In genomic region chr11:72228229-72228843, GRCh38 we compare ENCODE assay signal across 13 cellular contexts. TPM values are rescaled to one million over a fixed set of nuclear protein-coding genes. Genes with fewer than 3 reads are reported as not detected.
DNase-seq lines count a peak whose midpoint lies in the region; ATAC-seq and TF ChIP-seq lines count a peak whose summit lies in the region.
"Had no signal": no experiment of that assay in that cellular context is flagged by ENCODE, and none has a peak within 500 bp of the region (broad histone marks: within the 10 kb centered on the region; RNA-seq: fewer than 3 reads in every experiment).

No MANE protein-coding gene starts in this region.

- H3K9ac ChIP-seq in SK-N-SH, result no peak overlapping the region
- no peak overlapping the region for H3K9ac ChIP-seq in skeletal muscle satellite cell (ENCODE audit: low read depth, low read length)

- ATAC-seq in SK-N-SH treated with all-trans-retinoic acid at 6 μM for 48 hours (no peak), gastroesophageal sphincter (no peak), HG03175 (IDR thresholded peaks at IDR 0.05; ENCODE audit: unreplicated experiment) (no peak)
- ATAC-seq: gastrocnemius medialis, left lung had no signal

- H3F3A ChIP-seq in SK-N-SH (replicated peaks; ENCODE audit: insufficient read depth), result peaks cover 9% of the 10 kb centered on the region

- no peak overlapping the region; the same call in 1 of the 2 replicates for H3K4me2 ChIP-seq in SK-N-SH
- H3K4me2 ChIP-seq in skeletal muscle satellite cell (ENCODE audit: low read length), result peak overlapping the region; percentile 19

- 90% methylated on average over 13 of the region's 16 CpGs for whole genome bisulfite sequencing in SK-N-SH (ENCODE audit: low lambda C conversion rate)
- WGBS in gastroesophageal sphincter (ENCODE audit: low coverage in 1 of 2), 2 donors, result 40 to 71% methylated on average over 1 to 9 of the region's 16 CpGs

- H3K4me1 ChIP-seq in SK-N-SH (ENCODE audit: control insufficient read depth in 1 of 2, insufficient read depth in 2 of 2, low read depth in 1 of 2, low read length in 1 of 2) (peaks cover 5 to 28% of the 10 kb centered on the region in 2 experiments; a peak in 3 of 4 replicates), SJCRH30 (peaks cover 21% of the 10 kb centered on the region), gastroesophageal sphincter (peaks cover 0 to 58% (median 16%) of the 10 kb centered on the region in 3 donors), skeletal muscle satellite cell (ENCODE audit: control insufficient read depth, insufficient read depth, low read length) (peaks cover 25% of the 10 kb centered on the region)

- no peak overlapping the region for H3K4me3 ChIP-seq in SK-N-SH (ENCODE audit: low read depth in 2 of 2, low read length in 1 of 2)
- H3K4me3 ChIP-seq in SJCRH30, result no peak overlapping the region
- H3K4me3 ChIP-seq in gastroesophageal sphincter, result no peak overlapping the region
- H3K4me3 ChIP-seq in skeletal muscle satellite cell (ENCODE audit: low read length), result no peak overlapping the region
- H3K4me3 ChIP-seq: gastrocnemius medialis, left lung had no signal

- H3K79me2 ChIP-seq in SK-N-SH (ENCODE audit: insufficient read depth), result peaks cover 60% of the 10 kb centered on the region

- H3K9me2 ChIP-seq in SK-N-SH, result no peaks in the 10 kb centered on the region

- DNase-seq in SK-N-SH, result no peak
- DNase-seq in SJCRH30, result no peak
- DNase-seq in putamen (ENCODE audit: low spot score), result no peak
- no peak for DNase-seq in activated naive CD4-positive, alpha-beta T cell treated with Interleukin-2 at 50 U/mL for 16 hours
- DNase-seq: AML-193, left lung had no signal

- CTCF ChIA-PET in SK-N-SH (lab: Yijun Ruan, JAX), result interaction anchor here (0.8 to 9.1 kb wide), 8 partner anchors 8 to 206 kb away, joined by 3 to 73 read pairs (median 6); partner anchors contain the start of gene CLPB

- no peak for TF ChIP-seq RAD21 in SK-N-SH (IDR thresholded peaks at IDR 0.05; ENCODE audit: low read length)

- TF ChIP-seq CTCF in SK-N-SH (IDR thresholded peaks at IDR 0.05) (0 out of 2 replicates have a peak, but pooled peaks have one; percentile 7), gastroesophageal sphincter (IDR thresholded peaks at IDR 0.05) (peak in 3 of 4 experiments; percentile 29 to 37 (median 33))

- H2AFZ ChIP-seq in SK-N-SH (ENCODE audit: low read depth), result no peak overlapping the region

- no peak for TF ChIP-seq POLR2A in gastroesophageal sphincter (IDR thresholded peaks at IDR 0.05)

- POLR2A ChIA-PET in SK-N-SH (lab: Yijun Ruan, JAX), result interaction anchor here (0.9 to 8.7 kb wide), 5 partner anchors 8 to 203 kb away, joined by 3 to 131 read pairs (median 4); no protein-coding TSS in a partner anchor

- no peak for TF ChIP-seq EP300 in SK-N-SH (IDR thresholded peaks at IDR 0.05; ENCODE audit: borderline replicate concordance in 1 of 2, low read depth in 1 of 2, low read length in 1 of 2)
- no peak for TF ChIP-seq EP300 in gastroesophageal sphincter (IDR thresholded peaks at IDR 0.05)

- H3K27me3 ChIP-seq in SK-N-SH (ENCODE audit: insufficient read depth) (no peaks in the 10 kb centered on the region), SJCRH30 (no peaks in the 10 kb centered on the region), gastroesophageal sphincter (no peaks in the 10 kb centered on the region), skeletal muscle satellite cell (ENCODE audit: control insufficient read depth, insufficient read depth, low read length) (no peaks in the 10 kb centered on the region)
- H3K27me3 ChIP-seq: gastrocnemius medialis, left lung had no signal

- H3K36me3 ChIP-seq in SK-N-SH (replicated peaks in 1 of 2; ENCODE audit: control insufficient read depth in 1 of 2, insufficient read depth in 2 of 2, low read length in 1 of 2) (peaks cover 57 to 66% of the 10 kb centered on the region in 2 experiments), SJCRH30 (peaks cover 55% of the 10 kb centered on the region), gastroesophageal sphincter (peaks cover 0 to 58% of the 10 kb centered on the region in 2 donors), skeletal muscle satellite cell (ENCODE audit: insufficient read depth, low read length) (peaks cover 65% of the 10 kb centered on the region)

- no peaks in the 10 kb centered on the region for H3K9me3 ChIP-seq in SK-N-SH
- H3K9me3 ChIP-seq in SJCRH30 (replicated peaks), result no peaks in the 10 kb centered on the region
- H3K9me3 ChIP-seq in gastroesophageal sphincter, result no peaks in the 10 kb centered on the region
- H3K9me3 ChIP-seq in skeletal muscle satellite cell (replicated peaks; ENCODE audit: low read length), result no peaks in the 10 kb centered on the region
- H3K9me3 ChIP-seq: gastrocnemius medialis, left lung had no signal

- peak overlapping the region in 1 of 2 experiments; percentile 43; a peak in 1 of 4 replicates for H3K27ac ChIP-seq in SK-N-SH (ENCODE audit: low read depth in 2 of 2, low read length in 1 of 2)
- H3K27ac ChIP-seq in SJCRH30, result peak overlapping the region; percentile 66
- H3K27ac ChIP-seq in gastroesophageal sphincter, result peak overlapping the region in 3 of 4 donors; percentile 11 to 54 (median 34)
- H3K27ac ChIP-seq: left lung had no signal

- H4K20me1 ChIP-seq in SK-N-SH (ENCODE audit: insufficient read depth), result peaks cover 49% of the 10 kb centered on the region

TF ChIP-seq in SK-N-SH, 30 proteins besides CTCF, POLR2A, EP300 and RAD21 (continues in another document):
- TF ChIP-seq MXI1 (IDR thresholded peaks at IDR 0.05; ENCODE audit: low read depth, low read length) (no peak), TAF1 (IDR thresholded peaks at IDR 0.05; ENCODE audit: borderline replicate concordance, low read depth, low read length) (no peak), GATA2 (CRISPR knock-in tag; IDR thresholded peaks at IDR 0.05) (no peak), FOXM1 (IDR thresholded peaks at IDR 0.05; ENCODE audit: low read depth) (no peak), USF1 (IDR thresholded peaks at IDR 0.05; ENCODE audit: borderline replicate concordance, low read depth) (no peak), NRF1 (IDR thresholded peaks at IDR 0.05; ENCODE audit: low read depth, low read length) (no peak)

TF ChIP-seq in SK-N-SH treated with all-trans-retinoic acid at 6 μM for 48 hours, 23 proteins besides CTCF, POLR2A, EP300 and RAD21 (continues in another document):
- no peak for TF ChIP-seq TSHZ2 (CRISPR knock-in tag; IDR thresholded peaks at IDR 0.05)

RNA-seq across cellular contexts. Expression of gene INPPL1, which starts 3.8 kb away (rescaled TPM):
- polyA plus RNA-seq in SK-N-SH (2012; rRNA removed), result 123 and 138 TPM in 2 replicates
- 26.6 and 41.4 TPM in 2 replicates for polyA plus RNA-seq in SK-N-SH (2012; cell fraction: cytosol; rRNA removed)
- 712 and 808 TPM in 2 replicates for polyA plus RNA-seq in SK-N-SH (2012; cell fraction: nucleus; rRNA removed)
- total RNA-seq in SJCRH30 (2014; rRNA removed; shearing (Covaris generic)), result 141 and 168 TPM in 2 replicates
- total RNA-seq in gastroesophageal sphincter, result 100 to 1,000 TPM in 2 of 4 donors, 10 to 100 TPM in 2; 65.8 to 134 (median 92.4) TPM
- 41.6 and 43.9 TPM in 2 replicates for total RNA-seq in skeletal muscle satellite cell (2012; rRNA removed)

RNA-seq across cellular contexts. Expression of gene FOLR2, which starts 11.7 kb away (rescaled TPM):
- not detected in 2 replicates for polyA plus RNA-seq in SK-N-SH (2012; rRNA removed)
- not detected in 2 replicates for polyA plus RNA-seq in SK-N-SH (2012; cell fraction: cytosol; rRNA removed)
- polyA plus RNA-seq in SK-N-SH (2012; cell fraction: nucleus; rRNA removed), result not detected in 2 replicates
- total RNA-seq in SJCRH30 (2014; rRNA removed; shearing (Covaris generic)), result not detected in 2 replicates
- 10 to 100 TPM in 3 of 4 donors, 1 to 10 TPM in 1; 7.3 to 70.3 (median 33.9) TPM for total RNA-seq in gastroesophageal sphincter
- not detected in 2 replicates for total RNA-seq in skeletal muscle satellite cell (2012; rRNA removed)
- total RNA-seq: IMR-90 had no signal
- polyA plus RNA-seq: IMR-90 had no signal

RNA-seq across cellular contexts. Expression of gene PHOX2A, which starts 15.6 kb away (rescaled TPM):
- 65.0 and 75.6 TPM in 2 replicates for polyA plus RNA-seq in SK-N-SH (2012; rRNA removed)
- 38.6 and 72.8 TPM in 2 replicates for polyA plus RNA-seq in SK-N-SH (2012; cell fraction: cytosol; rRNA removed)
- polyA plus RNA-seq in SK-N-SH (2012; cell fraction: nucleus; rRNA removed), result 47.3 and 62.5 TPM in 2 replicates
- not detected in 2 replicates for total RNA-seq in SJCRH30 (2014; rRNA removed; shearing (Covaris generic))
- total RNA-seq in gastroesophageal sphincter, result 1 to 10 TPM in 1 of 4 donors, under 1 TPM in 2, not detected in 1; 0.37 to 3.2 (median 0.89) TPM
- total RNA-seq in skeletal muscle satellite cell (2012; rRNA removed), result not detected in 2 replicates
- total RNA-seq: gastrocnemius medialis, IMR-90, left lung, omental fat pad had no signal
- polyA plus RNA-seq: IMR-90 had no signal

RNA-seq across cellular contexts. Expression of gene FOLR1, which starts 36.4 kb away (rescaled TPM):
- 0.26 TPM in 1 of 2 replicates, not detected in the other for polyA plus RNA-seq in SK-N-SH (2012; rRNA removed)
- polyA plus RNA-seq in SK-N-SH (2012; cell fraction: cytosol; rRNA removed), result 0.08 and 0.14 TPM in 2 replicates
- 0.05 and 0.15 TPM in 2 replicates for polyA plus RNA-seq in SK-N-SH (2012; cell fraction: nucleus; rRNA removed)
- 0.56 and 0.77 TPM in 2 replicates for total RNA-seq in SJCRH30 (2014; rRNA removed; shearing (Covaris generic))
- 10 to 100 TPM in 1 of 4 donors, under 1 TPM in 1, not detected in 2; 0.81 to 23.7 TPM for total RNA-seq in gastroesophageal sphincter
- total RNA-seq in skeletal muscle satellite cell (2012; rRNA removed), result 1.5 TPM in 1 of 2 replicates, not detected in the other
- total RNA-seq: gastrocnemius medialis, IMR-90, omental fat pad had no signal
